Comparison of ENCODE assay signal across 8 cellular contexts in the genomic region with DNA sequence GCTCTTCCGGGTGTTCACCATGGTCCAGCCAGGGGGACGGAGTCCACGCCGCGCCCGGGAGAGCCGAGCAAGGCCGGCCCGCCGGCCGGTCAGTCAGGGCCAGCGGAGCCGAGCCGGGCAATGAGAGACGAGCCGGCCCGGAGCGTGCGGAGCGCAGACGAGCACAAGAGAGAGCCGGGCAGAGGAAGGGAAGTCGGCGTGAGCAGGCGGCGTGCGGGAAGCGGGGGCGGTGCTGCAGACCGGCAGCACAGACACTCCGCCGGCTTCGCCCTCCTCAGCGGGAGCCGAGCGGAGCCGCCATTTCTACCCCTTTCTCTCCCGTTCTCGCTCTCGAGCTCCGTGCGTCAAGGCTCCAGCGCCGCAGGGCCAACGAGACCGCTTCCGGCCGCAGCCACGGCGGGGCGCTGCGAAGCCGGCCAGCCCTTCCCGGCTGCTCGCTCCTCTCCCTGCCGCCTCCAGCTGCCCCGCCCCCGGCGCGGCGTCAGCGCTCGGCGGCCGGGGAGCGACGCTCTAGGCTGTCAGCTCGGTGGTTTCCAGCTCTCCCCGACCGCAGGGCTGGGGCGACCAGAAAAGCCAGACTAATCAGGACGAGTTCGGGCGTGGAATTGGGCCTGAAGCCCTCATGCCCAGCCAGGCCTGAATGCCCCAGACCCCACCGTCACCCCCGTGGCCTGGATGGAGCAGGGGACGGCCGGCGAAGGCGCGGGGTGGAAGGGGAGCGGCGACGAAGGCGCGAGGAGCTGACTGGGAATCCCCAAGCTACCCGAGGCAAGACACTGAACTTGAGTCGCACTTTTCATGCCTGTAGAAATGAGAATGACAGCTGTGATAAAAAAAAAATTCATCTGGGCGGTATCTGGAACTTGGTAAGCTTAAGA. TPM values are rescaled to one million over a fixed set of nuclear protein-coding genes. Genes with fewer than 3 reads are reported as not detected.
DNase-seq lines count a peak whose midpoint lies in the region; ATAC-seq and TF ChIP-seq lines count a peak whose summit lies in the region.

A gene (minus strand): TSS at position 374 of the 878 bp plus-strand sequence. CDS start 353 bp downstream, at position 21.

- H3K9ac ChIP-seq in BLaER1 (peak within 1 kb of the TSS; percentile 100), colonic mucosa (ENCODE audit: low read depth in 2 of 2, low read length in 2 of 2) (peak within 1 kb of the TSS; percentile 90 to 94)

- H3K4me2 ChIP-seq in BLaER1 = peak within 1 kb of the TSS; percentile 96

- peak; percentile 68 for ATAC-seq in HG03460 (IDR thresholded peaks at IDR 0.05; ENCODE audit: unreplicated experiment)

- peak; percentile 81 for TF ChIP-seq CTCF in colonic mucosa (IDR thresholded peaks at IDR 0.05)

- peaks cover 39% of the 10 kb centered on the region for H4K20me1 ChIP-seq in BLaER1

- intact Hi-C loops in colonic mucosa (cut with DNase I) = no loop called here

- H3K36me3 ChIP-seq in BLaER1 (peaks cover 12% of the 10 kb centered on the region), colonic mucosa (no peaks in the 10 kb centered on the region)

- H3K4me1 ChIP-seq in BLaER1 (peaks cover 45% of the 10 kb centered on the region), colonic mucosa (peaks cover 8% of the 10 kb centered on the region)

- DNase-seq in GM19240 (ENCODE audit: insufficient read length, low spot score) (peak; percentile 73), NCI-H524 treated with DMSO at 0.1 percent for 48 hours (lab: John Stamatoyannopoulos, UW) (peak; percentile 76), colonic mucosa (peak; percentile 91), left kidney (ENCODE audit: low read depth, low spot score) (peak; percentile 98)
- DNase-seq in activated CD4-positive, alpha-beta T cell treated with anti-CD3 and anti-CD28 coated beads for 48 hours = peak; percentile 95
- DNase-seq in stimulated activated CD4-positive, alpha-beta T cell treated with anti-CD3 and anti-CD28 coated beads, Interleukin-2, amount 100 ng/mL, for 24 hours = peak; percentile 93 to 94

- peak within 1 kb of the TSS; percentile 98 for H3K4me3 ChIP-seq in BLaER1
- peak within 1 kb of the TSS; percentile 92 for H3K4me3 ChIP-seq in colonic mucosa

- H3K27ac ChIP-seq in BLaER1 (peak within 1 kb of the TSS; percentile 99), colonic mucosa (peak within 1 kb of the TSS; percentile 99)

- H3K9me3 ChIP-seq in BLaER1 (no peaks in the 10 kb centered on the region), colonic mucosa (no peaks in the 10 kb centered on the region)

- H3K27me3 ChIP-seq in BLaER1 (no peaks in the 10 kb centered on the region), colonic mucosa (no peaks in the 10 kb centered on the region)

RNA-seq across cellular contexts. Expression of the gene that starts here (rescaled TPM):
- total RNA-seq in colonic mucosa = 10 to 100 TPM; 19.2 to 21.7 TPM

Comparison
In these comparisons a context has a peak if more than half of its experiments do, and no peak if none do; other contexts are left out.
1. Peak in every context shown above with its lines: DNase-seq, ATAC-seq, H3K4me3 ChIP-seq and H3K27ac ChIP-seq.